Comparison of ENCODE assay signal across 16 cellular contexts in the genomic region with DNA sequence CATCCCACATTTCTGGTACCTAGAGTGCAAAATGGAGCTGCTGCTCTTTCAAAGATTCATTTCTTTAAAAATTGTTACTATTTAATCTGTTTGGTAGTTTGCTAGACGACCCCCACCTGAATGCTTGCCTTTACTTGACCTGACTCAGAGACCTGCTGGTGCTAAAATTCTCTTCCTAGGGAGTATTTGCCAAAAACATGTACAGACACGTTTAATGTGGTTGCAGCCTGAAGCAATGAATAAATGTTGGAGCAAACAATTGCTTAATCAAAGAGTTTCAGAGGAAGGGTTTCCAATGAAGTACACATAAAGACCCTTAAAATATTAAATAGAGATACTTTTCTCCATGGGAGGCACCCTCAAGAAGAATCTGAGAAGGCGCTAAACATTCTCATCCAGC.
DNase-seq lines count a peak whose midpoint lies in the region; ATAC-seq and TF ChIP-seq lines count a peak whose summit lies in the region.
"Had no signal": no experiment of that assay in that cellular context is flagged by ENCODE, and none has a peak within 500 bp of the region (broad histone marks: within the 10 kb centered on the region; RNA-seq: fewer than 3 reads in every experiment).

No MANE protein-coding gene starts in this region.

- no peak overlapping the region for H3K4me3 ChIP-seq in RWPE2 (ENCODE audit: severe bottlenecking)

- no peak overlapping the region for H3K27ac ChIP-seq in RWPE2 (ENCODE audit: poor library complexity, severe bottlenecking)

- H3K9me3 Mint-ChIP-seq in natural killer cell treated with Interleukin-12 subunit alpha and Interleukin-12 subunit beta and Interleukin-15 and Interleukin-18, amount 100 ng/mL, for 72 hours: peaks cover 18% of the 10 kb centered on the region

- no peaks in the 10 kb centered on the region for H3K9me3 ChIP-seq in RWPE2 (ENCODE audit: severe bottlenecking)

- H3K36me3 ChIP-seq in RWPE2 (ENCODE audit: low read depth): no peaks in the 10 kb centered on the region

- H3K27me3 ChIP-seq in RWPE2 (ENCODE audit: insufficient read depth, poor library complexity, severe bottlenecking): no peaks in the 10 kb centered on the region

- H3K27me3 Mint-ChIP-seq in natural killer cell treated with Interleukin-12 subunit alpha and Interleukin-12 subunit beta and Interleukin-15 and Interleukin-18, amount 100 ng/mL, for 72 hours: no peaks in the 10 kb centered on the region
- H3K27me3 Mint-ChIP-seq: CD8-positive, alpha-beta memory T cell had no signal

- H3K27ac Mint-ChIP-seq in natural killer cell treated with Interleukin-12 subunit alpha and Interleukin-12 subunit beta and Interleukin-15 and Interleukin-18, amount 100 ng/mL, for 72 hours: no peak overlapping the region
- H3K27ac Mint-ChIP-seq: CD8-positive, alpha-beta memory T cell had no signal

- no peaks in the 10 kb centered on the region for H3K4me1 Mint-ChIP-seq in natural killer cell treated with Interleukin-12 subunit alpha and Interleukin-12 subunit beta and Interleukin-15 and Interleukin-18, amount 100 ng/mL, for 72 hours (ENCODE audit: low read depth in 2 of 2)
- H3K4me1 Mint-ChIP-seq: CD8-positive, alpha-beta memory T cell had no signal

- DNase-seq in DMS79 (lab: John Stamatoyannopoulos, UW) (peak; percentile 44), NCI-H146 (lab: John Stamatoyannopoulos, UW) (peak; percentile 62), RWPE2 (ENCODE audit: low spot score) (no peak), glomerular visceral epithelial cell (ENCODE audit: extremely low spot score) (peak; percentile 15), NCI-H2227 treated with DMSO at 0.1 percent for 48 hours (lab: John Stamatoyannopoulos, UW) (no peak)
- DNase-seq in natural killer cell treated with Interleukin-12 subunit alpha and Interleukin-12 subunit beta and Interleukin-15 and Interleukin-18, amount 100 ng/mL, for 72 hours (ENCODE audit: low spot score): no peak
- DNase-seq: ACHN; C1 segment of cervical spinal cord; CD8-positive, alpha-beta memory T cell; KG1; MV-4-11; NCI-H1694 treated with DMSO at 0.1 percent for 48 hours; NCI-H446 treated with DMSO at 0.1 percent for 48 hours; NCI-H82; SIG-M5 had no signal

- peak; percentile 33; the same call in 1 of the 3 replicates for ATAC-seq in RWPE2 (ENCODE audit: low read depth)
- ATAC-seq in HG03175 (IDR thresholded peaks at IDR 0.05; ENCODE audit: unreplicated experiment): no peak
- no peak for ATAC-seq in natural killer cell treated with Interleukin-12 subunit alpha and Interleukin-12 subunit beta and Interleukin-15 and Interleukin-18, amount 100 ng/mL, for 72 hours

- TF ChIP-seq CTCF in RWPE2 (IDR thresholded peaks at IDR 0.05; ENCODE audit: poor library complexity, severe bottlenecking): no peak

- H3K4me1 ChIP-seq in RWPE2 (ENCODE audit: insufficient read depth, poor library complexity, severe bottlenecking): no peaks in the 10 kb centered on the region

- H3K4me3 Mint-ChIP-seq in natural killer cell treated with Interleukin-12 subunit alpha and Interleukin-12 subunit beta and Interleukin-15 and Interleukin-18, amount 100 ng/mL, for 72 hours: no peak overlapping the region
- H3K4me3 Mint-ChIP-seq: CD8-positive, alpha-beta memory T cell had no signal

- peaks cover 6% of the 10 kb centered on the region for H3K36me3 Mint-ChIP-seq in natural killer cell treated with Interleukin-12 subunit alpha and Interleukin-12 subunit beta and Interleukin-15 and Interleukin-18, amount 100 ng/mL, for 72 hours
- H3K36me3 Mint-ChIP-seq: CD8-positive, alpha-beta memory T cell had no signal

Comparison
In these comparisons a context has a peak if more than half of its experiments do, and no peak if none do; other contexts are left out.
1. DNase-seq: peak in DMS79 (single experiment), NCI-H146 (single experiment) and glomerular visceral epithelial cell (single experiment); none in RWPE2 (single experiment), NCI-H2227 treated with DMSO at 0.1 percent for 48 hours (single experiment) and natural killer cell treated with Interleukin-12 subunit alpha and Interleukin-12 subunit beta and Interleukin-15 and Interleukin-18, amount 100 ng/mL, for 72 hours (single experiment).